ENCODE assay signal across 8 cellular contexts in the genomic region with DNA sequence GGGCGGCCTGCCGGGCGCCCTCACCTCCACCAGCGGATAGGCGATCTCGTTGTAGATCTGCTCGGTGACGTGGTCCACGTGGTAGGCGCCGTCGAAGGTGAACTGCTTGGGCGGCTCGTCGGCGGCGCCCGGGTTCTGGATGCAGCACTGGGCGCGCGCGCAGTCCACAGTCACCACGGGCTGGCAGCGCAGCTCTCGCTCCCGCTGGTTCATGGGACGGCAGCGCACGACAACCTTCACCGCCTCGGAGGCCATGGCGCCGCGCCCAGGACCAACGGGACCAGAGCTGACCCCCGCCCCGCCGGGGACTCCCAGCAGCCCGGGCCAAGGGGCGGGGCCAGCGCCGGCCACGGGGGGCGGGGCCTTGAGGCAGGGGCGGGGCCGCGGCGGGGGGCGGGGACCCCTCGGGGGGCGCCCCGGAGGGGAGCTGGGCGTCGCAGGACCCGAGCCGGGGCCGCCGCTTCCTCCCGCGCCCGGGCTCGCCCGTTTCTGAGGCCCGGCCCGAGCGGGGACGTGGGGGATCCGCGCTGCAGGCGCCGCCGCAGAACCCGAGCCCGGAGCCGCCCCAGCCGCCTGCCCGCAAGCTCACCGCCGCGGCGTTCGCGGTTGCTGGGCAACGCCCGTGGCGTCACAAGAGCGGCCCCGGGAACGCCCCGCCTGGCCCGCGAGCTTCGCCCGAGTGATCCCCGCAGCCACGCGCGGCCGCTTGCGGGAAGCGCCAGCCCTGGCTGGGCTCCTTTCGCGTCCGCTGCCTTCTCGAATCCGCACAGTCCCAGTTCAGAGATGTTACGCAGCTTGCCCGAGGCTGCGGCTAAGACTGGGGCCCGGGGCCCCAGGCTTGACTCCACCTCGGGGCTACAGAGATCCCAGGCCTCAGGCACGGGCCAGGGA. TPM values are rescaled to one million over a fixed set of nuclear protein-coding genes. Genes with fewer than 3 reads are reported as not detected.
A peak's percentile ranks its signal among the peaks of the same experiment; 100 is the strongest.
DNase-seq lines count a peak whose midpoint lies in the region; ATAC-seq and TF ChIP-seq lines count a peak whose summit lies in the region.

A gene (minus strand): TSS at position 556 of the 891 bp plus-strand sequence. CDS start 301 bp downstream, at position 255.

- H3K4me2 ChIP-seq in DND-41 (ENCODE audit: insufficient read depth, low read length): peak within 1 kb of the TSS; percentile 44
- H3K4me2 ChIP-seq in Loucy (ENCODE audit: low read depth, low read length, poor library complexity, severe bottlenecking): peak within 1 kb of the TSS; percentile 42

- peak within 1 kb of the TSS; percentile 68 to 77 (median 72) for H3K4me3 Mint-ChIP-seq in immature natural killer cell

- no peaks in the 10 kb centered on the region for H3K9me2 ChIP-seq in Loucy (replicated peaks; ENCODE audit: low read depth, low read length)

- H3K9me3 ChIP-seq in DND-41 (ENCODE audit: insufficient read depth, low read length, severe bottlenecking) (no peaks in the 10 kb centered on the region), Loucy (ENCODE audit: insufficient read depth, low read depth, low read length) (no peaks in the 10 kb centered on the region)

- H3K4me1 Mint-ChIP-seq in immature natural killer cell: peaks cover 9 to 11% of the 10 kb centered on the region in 2 donors

- H3K36me3 ChIP-seq in DND-41 (ENCODE audit: insufficient read depth, low read length): no peaks in the 10 kb centered on the region
- H3K36me3 ChIP-seq in Loucy (ENCODE audit: insufficient read depth, low read length): no peaks in the 10 kb centered on the region

- H3F3A ChIP-seq in Loucy (ENCODE audit: low read depth): no peaks in the 10 kb centered on the region

- H3K4me1 ChIP-seq in DND-41 (ENCODE audit: insufficient read depth, low read length) (peaks cover 10% of the 10 kb centered on the region), Loucy (ENCODE audit: insufficient read depth, low read length, poor library complexity, severe bottlenecking) (no peaks in the 10 kb centered on the region)

- no peak within 1 kb of the TSS for H3K27ac ChIP-seq in DND-41 (ENCODE audit: low read length)

- H2AFZ ChIP-seq in DND-41 (ENCODE audit: low read depth, low read length) (no peak within 1 kb of the TSS), Loucy (ENCODE audit: low read length) (no peak within 1 kb of the TSS)

- H4K20me1 ChIP-seq in DND-41 (ENCODE audit: insufficient read depth, low read length) (no peaks in the 10 kb centered on the region), Loucy (ENCODE audit: insufficient read depth, low read length, poor library complexity, severe bottlenecking) (no peaks in the 10 kb centered on the region)

- peak within 1 kb of the TSS in 1 of 2 experiments; percentile 20; a peak in 1 of 4 replicates for H3K4me3 ChIP-seq in DND-41 (ENCODE audit: low read depth in 1 of 2, low read length in 2 of 2)
- peak within 1 kb of the TSS; percentile 21 for H3K4me3 ChIP-seq in Loucy (ENCODE audit: low read length, poor library complexity, severe bottlenecking)
- peak within 1 kb of the TSS; percentile 48 for H3K4me3 ChIP-seq in WI38 (ENCODE audit: low read depth, low read length)
- peak within 1 kb of the TSS; percentile 34 to 52 for H3K4me3 ChIP-seq in cardiac fibroblast (replicated peaks in 1 of 2; ENCODE audit: low read depth in 2 of 2, low read length in 2 of 2)

- H3K27ac Mint-ChIP-seq in immature natural killer cell: peak within 1 kb of the TSS in 3 of 6 donors; percentile 28 to 73 (median 65)

- H3K27me3 ChIP-seq in DND-41 (ENCODE audit: insufficient read depth, low read length, poor library complexity) (peaks cover 18% of the 10 kb centered on the region), Loucy (ENCODE audit: insufficient read depth, low read length, poor library complexity, severe bottlenecking) (no peaks in the 10 kb centered on the region)

- peaks cover 17 to 29% (median 21%) of the 10 kb centered on the region in 3 donors for H3K27me3 Mint-ChIP-seq in immature natural killer cell (ENCODE audit: low read depth in 3 of 3)

- ATAC-seq in DND-41 (ENCODE audit: insufficient read depth, low read depth) (peak; percentile 72), HG03139 (IDR thresholded peaks at IDR 0.05; ENCODE audit: unreplicated experiment) (no peak)

- TF ChIP-seq CTCF in DND-41 (IDR thresholded peaks at IDR 0.05; ENCODE audit: borderline replicate concordance, extremely low read depth, low read length, poor library complexity, severe bottlenecking) (no peak), Loucy (conservative IDR thresholded peaks at IDR 0.05; ENCODE audit: low read length) (no peak), WI38 (IDR thresholded peaks at IDR 0.05; ENCODE audit: low read depth, low read length) (no peak), cardiac fibroblast (IDR thresholded peaks at IDR 0.05; ENCODE audit: low read depth, low read length) (no peak)

- H3K79me2 ChIP-seq in DND-41 (ENCODE audit: insufficient read depth, low read length): no peaks in the 10 kb centered on the region
- H3K79me2 ChIP-seq in Loucy (ENCODE audit: insufficient read depth, low read length): no peaks in the 10 kb centered on the region

- H3K9ac ChIP-seq in DND-41 (ENCODE audit: low read depth, low read length) (no peak within 1 kb of the TSS), Loucy (ENCODE audit: low read depth, low read length, poor library complexity, severe bottlenecking) (no peak within 1 kb of the TSS)

- DNase-seq in DND-41 (peak; percentile 50), cardiac fibroblast (ENCODE audit: low read depth in 2 of 2) (peak; percentile 72 to 85), immature natural killer cell (peak; percentile 69 to 70 (median 69)), OCI-M2 (lab: John Stamatoyannopoulos, UW; ENCODE audit: unreplicated experiment) (no peak)
- peak; percentile 31 to 52 for DNase-seq in stimulated activated CD4-positive, alpha-beta T cell treated with anti-CD3 and anti-CD28 coated beads, Interleukin-12 subunit alpha, Interleukin-12 subunit beta, amount 100 ng/mL, for 24 hours (ENCODE audit: low read depth in 2 of 2)

- H3K9me3 Mint-ChIP-seq in immature natural killer cell: no peaks in the 10 kb centered on the region

- H3K36me3 Mint-ChIP-seq in immature natural killer cell: no peaks in the 10 kb centered on the region

RNA-seq across cellular contexts. Expression of the gene that starts here (rescaled TPM):
- polyA plus RNA-seq in immature natural killer cell: under 1 TPM in 1 of 3 donors, not detected in 2; 0.21 TPM

Comparison
In these comparisons a context has a peak if more than half of its experiments do, and no peak if none do; other contexts are left out.
1. Peak in DNase-seq in immature natural killer cell; RNA of the gene not detected or under 1 TPM.